Comparison of ENCODE assay signal across 1 cellular context in the genomic region with DNA sequence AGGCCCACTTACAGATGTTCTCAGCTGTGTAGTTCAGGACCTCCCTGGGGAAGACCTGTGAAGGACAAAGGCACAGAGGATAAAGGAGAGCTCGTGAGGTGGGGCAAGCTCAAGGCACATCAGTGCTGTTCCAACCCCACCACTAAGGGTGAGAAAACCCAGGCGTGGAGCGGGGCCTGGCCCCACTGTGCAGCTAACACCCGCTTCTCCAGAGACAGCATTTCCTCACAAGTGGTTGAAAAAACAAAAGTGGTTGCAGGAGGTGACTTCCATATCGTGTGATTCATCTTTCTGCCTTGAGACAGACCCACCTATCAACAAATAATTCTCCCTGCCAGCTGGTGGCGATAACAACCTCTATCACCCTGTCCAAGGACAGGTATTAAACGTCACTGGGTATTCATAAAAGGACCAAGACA.
TF ChIP-seq lines count a peak whose summit lies in the region.

No MANE protein-coding gene starts in this region.

TF ChIP-seq in WTC11, 78 proteins besides CTCF, POLR2A, EP300 and RAD21 (continued from another document):
- TF ChIP-seq, protein P1, sequence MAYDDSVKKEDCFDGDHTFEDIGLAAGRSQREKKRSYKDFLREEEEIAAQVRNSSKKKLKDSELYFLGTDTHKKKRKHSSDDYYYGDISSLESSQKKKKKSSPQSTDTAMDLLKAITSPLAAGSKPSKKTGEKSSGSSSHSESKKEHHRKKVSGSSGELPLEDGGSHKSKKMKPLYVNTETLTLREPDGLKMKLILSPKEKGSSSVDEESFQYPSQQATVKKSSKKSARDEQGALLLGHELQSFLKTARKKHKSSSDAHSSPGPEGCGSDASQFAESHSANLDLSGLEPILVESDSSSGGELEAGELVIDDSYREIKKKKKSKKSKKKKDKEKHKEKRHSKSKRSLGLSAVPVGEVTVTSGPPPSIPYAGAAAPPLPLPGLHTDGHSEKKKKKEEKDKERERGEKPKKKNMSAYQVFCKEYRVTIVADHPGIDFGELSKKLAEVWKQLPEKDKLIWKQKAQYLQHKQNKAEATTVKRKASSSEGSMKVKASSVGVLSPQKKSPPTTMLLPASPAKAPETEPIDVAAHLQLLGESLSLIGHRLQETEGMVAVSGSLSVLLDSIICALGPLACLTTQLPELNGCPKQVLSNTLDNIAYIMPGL (CRISPR knock-in tag; IDR thresholded peaks at IDR 0.05) = no peak
- TF ChIP-seq KAT7 (CRISPR knock-in tag; IDR thresholded peaks at IDR 0.05; ENCODE audit: borderline replicate concordance) = no peak
- no peak for TF ChIP-seq ZNF121 (CRISPR knock-in tag; IDR thresholded peaks at IDR 0.05)
- TF ChIP-seq, protein P2, sequence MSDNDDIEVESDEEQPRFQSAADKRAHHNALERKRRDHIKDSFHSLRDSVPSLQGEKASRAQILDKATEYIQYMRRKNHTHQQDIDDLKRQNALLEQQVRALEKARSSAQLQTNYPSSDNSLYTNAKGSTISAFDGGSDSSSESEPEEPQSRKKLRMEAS (CRISPR knock-in tag; IDR thresholded peaks at IDR 0.05) = no peak
- no peak for TF ChIP-seq ZNF138 (CRISPR knock-in tag; conservative IDR thresholded peaks at IDR 0.05)
- TF ChIP-seq IRF2 (CRISPR knock-in tag; IDR thresholded peaks at IDR 0.05; ENCODE audit: borderline replicate concordance, low read depth) = no peak
- TF ChIP-seq, protein P3, sequence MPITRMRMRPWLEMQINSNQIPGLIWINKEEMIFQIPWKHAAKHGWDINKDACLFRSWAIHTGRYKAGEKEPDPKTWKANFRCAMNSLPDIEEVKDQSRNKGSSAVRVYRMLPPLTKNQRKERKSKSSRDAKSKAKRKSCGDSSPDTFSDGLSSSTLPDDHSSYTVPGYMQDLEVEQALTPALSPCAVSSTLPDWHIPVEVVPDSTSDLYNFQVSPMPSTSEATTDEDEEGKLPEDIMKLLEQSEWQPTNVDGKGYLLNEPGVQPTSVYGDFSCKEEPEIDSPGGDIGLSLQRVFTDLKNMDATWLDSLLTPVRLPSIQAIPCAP (CRISPR knock-in tag; IDR thresholded peaks at IDR 0.05) = no peak
- TF ChIP-seq, protein P4, sequence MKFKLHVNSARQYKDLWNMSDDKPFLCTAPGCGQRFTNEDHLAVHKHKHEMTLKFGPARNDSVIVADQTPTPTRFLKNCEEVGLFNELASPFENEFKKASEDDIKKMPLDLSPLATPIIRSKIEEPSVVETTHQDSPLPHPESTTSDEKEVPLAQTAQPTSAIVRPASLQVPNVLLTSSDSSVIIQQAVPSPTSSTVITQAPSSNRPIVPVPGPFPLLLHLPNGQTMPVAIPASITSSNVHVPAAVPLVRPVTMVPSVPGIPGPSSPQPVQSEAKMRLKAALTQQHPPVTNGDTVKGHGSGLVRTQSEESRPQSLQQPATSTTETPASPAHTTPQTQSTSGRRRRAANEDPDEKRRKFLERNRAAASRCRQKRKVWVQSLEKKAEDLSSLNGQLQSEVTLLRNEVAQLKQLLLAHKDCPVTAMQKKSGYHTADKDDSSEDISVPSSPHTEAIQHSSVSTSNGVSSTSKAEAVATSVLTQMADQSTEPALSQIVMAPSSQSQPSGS (CRISPR knock-in tag; IDR thresholded peaks at IDR 0.05; ENCODE audit: borderline replicate concordance, low read depth) = no peak
- no peak for TF ChIP-seq CBFB (CRISPR knock-in tag; IDR thresholded peaks at IDR 0.05; ENCODE audit: low read depth)
- TF ChIP-seq SOX15 (CRISPR knock-in tag; IDR thresholded peaks at IDR 0.05) = no peak
